32 cellular contexts compared by ENCODE assay signal in genomic region chr2:10891848-10892247, GRCh38. TPM values are rescaled to one million over a fixed set of nuclear protein-coding genes. Genes with fewer than 3 reads are reported as not detected.
"Had no signal": no experiment of that assay in that cellular context is flagged by ENCODE, and none has a peak within 500 bp of the region (broad histone marks: within the 10 kb centered on the region; RNA-seq: fewer than 3 reads in every experiment).

No MANE protein-coding gene starts in this region.

- H3K9me3 ChIP-seq: ascending aorta had no signal

- DNase-seq: activated B cell treated with CpG ODN at 0.5 μM for 24 hours; activated CD4-positive, alpha-beta memory T cell treated with anti-CD3 and anti-CD28 coated beads for 36 hours; activated CD4-positive, alpha-beta T cell treated with anti-CD3 and anti-CD28 coated beads for 4 hours; activated CD4-positive, alpha-beta T cell treated with anti-CD3 and anti-CD28 coated beads, Interleukin-2, amount 10 ng/mL, durations not matched to agents 24 days and 14 days; activated CD4-positive, alpha-beta T cell treated with anti-CD3 and anti-CD28 coated beads, Interleukin-2, amount 50 U/mL, for 1 hour; activated CD4-positive, alpha-beta T cell treated with anti-CD3 and anti-CD28 coated beads, Interleukin-2, amount 50 U/mL, for 4 hours; activated CD8-positive, alpha-beta memory T cell treated with anti-CD3 and anti-CD28 coated beads, Interleukin-2, amount 50 U/mL, for 4 hours; activated CD8-positive, alpha-beta T cell treated with anti-CD3 and anti-CD28 coated beads for 36 hours; activated effector memory CD4-positive, alpha-beta T cell treated with anti-CD3 and anti-CD28 coated beads, Interleukin-2, amount 50 U/mL, for 16 hours; activated gamma-delta T cell treated with Interleukin-2 at 50 U/mL for 16 hours; activated naive CD4-positive, alpha-beta T cell; activated naive CD4-positive, alpha-beta T cell treated with anti-CD3 and anti-CD28 coated beads for 36 hours; activated naive CD4-positive, alpha-beta T cell treated with anti-CD3 and anti-CD28 coated beads, Interleukin-2, amount 50 U/mL, for 16 hours; activated naive CD8-positive, alpha-beta T cell treated with anti-CD3 and anti-CD28 coated beads, Interleukin-2, amount 10 ng/mL, durations not matched to agents 7 days and 5 days; activated naive CD8-positive, alpha-beta T cell treated with anti-CD3 and anti-CD28 coated beads, Interleukin-2, amount 50 U/mL, for 24 hours; activated T-cell treated with anti-CD3 and anti-CD28 coated beads for 4 hours; activated T-cell treated with anti-CD3 and anti-CD28 coated beads, Interleukin-2, amount 50 U/mL, for 1 hour; activated T-cell treated with anti-CD3 and anti-CD28 coated beads, Interleukin-2, amount 50 U/mL, for 4 hours; activated T-cell treated with anti-CD3 and anti-CD28 coated beads, Interleukin-2, amount 50 U/mL, for 72 hours; amygdala; cerebellar nuclear complex; T-helper 1 cell; T-helper 2 cell; T-helper 9 cell had no signal

- H3K27ac ChIP-seq: ascending aorta, cardiac muscle cell, VCaP had no signal

- H3K4me1 ChIP-seq: ascending aorta had no signal

- H3K36me3 ChIP-seq: ascending aorta, cardiac muscle cell had no signal

- ATAC-seq: activated CD8-positive, alpha-beta T cell treated with anti-CD3 and anti-CD28 coated beads for 36 hours; activated naive CD8-positive, alpha-beta T cell treated with anti-CD3 and anti-CD28 coated beads, Interleukin-2, amount 50 U/mL, for 24 hours; activated T-cell treated with anti-CD3 and anti-CD28 coated beads, Interleukin-2, amount 50 U/mL, for 4 hours; activated T-cell treated with anti-CD3 and anti-CD28 coated beads, Interleukin-2, amount 50 U/mL, for 72 hours; activated T-helper 17 cell treated with anti-CD3 and anti-CD28 coated beads, Interleukin-2, amount 50 U/mL, for 72 hours had no signal

- H3K27me3 ChIP-seq: ascending aorta, cardiac muscle cell had no signal

- H3K4me3 ChIP-seq: ascending aorta, cardiac muscle cell had no signal

RNA-seq across cellular contexts. Expression of gene KCNF1, which starts 19.9 kb away (rescaled TPM):
- total RNA-seq: activated B cell treated with CpG ODN at 0.5 μM for 24 hours; activated CD4-positive, alpha-beta memory T cell treated with anti-CD3 and anti-CD28 coated beads for 36 hours; activated CD4-positive, alpha-beta T cell treated with anti-CD3 and anti-CD28 coated beads, Interleukin-2, amount 10 ng/mL, durations not matched to agents 24 days and 14 days; activated CD8-positive, alpha-beta memory T cell treated with anti-CD3 and anti-CD28 coated beads for 36 hours; activated CD8-positive, alpha-beta T cell treated with anti-CD3 and anti-CD28 coated beads for 36 hours; activated naive CD4-positive, alpha-beta T cell treated with anti-CD3 and anti-CD28 coated beads for 36 hours; activated naive CD8-positive, alpha-beta T cell treated with anti-CD3 and anti-CD28 coated beads, Interleukin-2, amount 10 ng/mL, durations not matched to agents 7 days and 5 days; activated T-cell treated with anti-CD3 and anti-CD28 coated beads, Interleukin-2, amount 50 U/mL, for 4 hours; activated T-cell treated with anti-CD3 and anti-CD28 coated beads, Interleukin-2, amount 50 U/mL, for 72 hours; activated T-helper 1 cell treated with anti-CD3 and anti-CD28 coated beads, Interleukin-12 subunit alpha, Interleukin-12 subunit beta, Interleukin-2, Interleukin-4 antibody, amounts not matched to agents 30 ng/mL and 10 ng/mL and 1 ng/mL, durations not matched to agents 14 hours and 24 hours and 36 hours; activated T-helper 17 cell treated with anti-CD3 and anti-CD28 coated beads, Interleukin-2, amount 50 U/mL, for 72 hours; ascending aorta; bronchial epithelial cell; chondrocyte had no signal
